9 cellular contexts compared by ENCODE assay signal in the genomic region with DNA sequence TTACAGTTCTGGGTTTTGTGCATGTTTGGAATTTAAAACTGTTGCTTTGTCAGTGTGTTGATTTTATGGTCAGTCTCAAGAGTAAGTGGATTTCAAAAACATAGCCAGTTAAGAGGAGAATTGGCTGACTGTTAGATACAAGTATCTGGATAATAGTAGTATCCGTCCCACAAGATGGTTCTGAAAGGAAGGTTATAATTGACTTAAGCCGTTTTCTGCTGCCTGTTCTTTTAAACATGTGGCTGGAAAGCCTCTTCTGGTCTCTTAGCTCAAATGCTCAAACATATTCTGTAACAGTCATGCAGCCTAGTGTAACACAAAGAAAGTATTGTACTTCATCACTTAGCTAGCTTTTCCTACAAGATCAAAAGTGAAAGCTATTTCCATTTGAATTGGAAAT.
A peak's percentile ranks its signal among the peaks of the same experiment; 100 is the strongest.
DNase-seq lines count a peak whose midpoint lies in the region; ATAC-seq and TF ChIP-seq lines count a peak whose summit lies in the region.
"Had no signal": no experiment of that assay in that cellular context is flagged by ENCODE, and none has a peak within 500 bp of the region (broad histone marks: within the 10 kb centered on the region; RNA-seq: fewer than 3 reads in every experiment).

No MANE protein-coding gene starts in this region.

- no peak overlapping the region for H3K4ac ChIP-seq in mesendoderm (ENCODE audit: low read depth, low read length)

- no peaks in the 10 kb centered on the region for H3K36me3 ChIP-seq in mesendoderm (ENCODE audit: control insufficient read depth, insufficient read depth, low read length)

- no peak for TF ChIP-seq CTCF in natural killer cell (IDR thresholded peaks at IDR 0.05)

- H3K79me2 ChIP-seq in mesendoderm (ENCODE audit: control insufficient read depth, insufficient read depth, low read length): no peaks in the 10 kb centered on the region

- H3K4me1 ChIP-seq in mesendoderm (ENCODE audit: control insufficient read depth, low read depth, low read length): no peaks in the 10 kb centered on the region

- no peak overlapping the region for H2BK5ac ChIP-seq in mesendoderm (ENCODE audit: low read length)

- no peaks in the 10 kb centered on the region for H3K4me1 Mint-ChIP-seq in natural killer cell

- intact Hi-C loops in natural killer cell (cut with micrococcal nuclease): no loop called here

- no peak overlapping the region for H3K4me3 Mint-ChIP-seq in natural killer cell

- no peak overlapping the region for H3K27ac ChIP-seq in mesendoderm (ENCODE audit: low read depth, low read length)

- H3K4me3 ChIP-seq in mesendoderm (ENCODE audit: low read length): no peak overlapping the region

- peak overlapping the region; percentile 39 for H4K8ac ChIP-seq in mesendoderm (ENCODE audit: low read depth, low read length)

- H3K36me3 Mint-ChIP-seq in natural killer cell: no peaks in the 10 kb centered on the region

- no peaks in the 10 kb centered on the region for H3K27me3 ChIP-seq in mesendoderm (ENCODE audit: insufficient read depth, low read length, poor library complexity)

- H3K56ac ChIP-seq in mesendoderm (ENCODE audit: low read length): no peak overlapping the region

- no peak overlapping the region for H2AK5ac ChIP-seq in mesendoderm (ENCODE audit: low read length)

- no peaks in the 10 kb centered on the region for H3K79me1 ChIP-seq in mesendoderm (ENCODE audit: low read length)

- H3K4me2 ChIP-seq in mesendoderm (ENCODE audit: low read length): no peak overlapping the region

- no peak for ATAC-seq in GM21390 (IDR thresholded peaks at IDR 0.05; ENCODE audit: unreplicated experiment)
- no peak for ATAC-seq in natural killer cell
- no peak for ATAC-seq in HG03280 (IDR thresholded peaks at IDR 0.05; ENCODE audit: unreplicated experiment)

- no peaks in the 10 kb centered on the region for H3K27me3 Mint-ChIP-seq in natural killer cell (ENCODE audit: low read depth in 2 of 2)

- no peak overlapping the region for H4K5ac ChIP-seq in mesendoderm (ENCODE audit: low read length)

- H3K9me3 Mint-ChIP-seq in natural killer cell: peaks cover 2 to 3% of the 10 kb centered on the region in 2 donors

- no peak overlapping the region for H2BK120ac ChIP-seq in mesendoderm (ENCODE audit: low read depth, low read length)

- H3K23ac ChIP-seq in mesendoderm (ENCODE audit: low read length): no peak overlapping the region

- H3K9ac ChIP-seq in mesendoderm (ENCODE audit: low read length): no peak overlapping the region

- WGBS in mesendoderm (ENCODE audit: extremely low coverage, insufficient coverage, low lambda C conversion rate): no CpG with 5 or more reads among the region's 2 CpGs

- DNase-seq in A172 (ENCODE audit: low spot score) (peak; percentile 40), NCI-H128 (lab: John Stamatoyannopoulos, UW; ENCODE audit: unreplicated experiment) (peak; percentile 35), astrocyte of the hippocampus (ENCODE audit: low read depth, low spot score) (peak; percentile 66), mesendoderm (no peak), HUDEP-2 (lab: John Stamatoyannopoulos, UW; ENCODE audit: unreplicated experiment in 76 of 76) (no peak), natural killer cell (no peak)
- DNase-seq: NCI-H146 had no signal

- H3K27ac Mint-ChIP-seq in natural killer cell: no peak overlapping the region

- no peak overlapping the region for H3K18ac ChIP-seq in mesendoderm (ENCODE audit: low read length)

- no peak overlapping the region for H2BK15ac ChIP-seq in mesendoderm (replicated peaks; ENCODE audit: low read depth)

Comparison
In these comparisons a context has a peak if more than half of its experiments do, and no peak if none do; other contexts are left out.
1. DNase-seq: peak in A172 (single experiment), NCI-H128 (single experiment) and astrocyte of the hippocampus (single experiment); none in mesendoderm (single experiment), HUDEP-2 (0 of 76) and natural killer cell (single experiment).